ENCODE assay signal across 1 cellular context in the genomic region with DNA sequence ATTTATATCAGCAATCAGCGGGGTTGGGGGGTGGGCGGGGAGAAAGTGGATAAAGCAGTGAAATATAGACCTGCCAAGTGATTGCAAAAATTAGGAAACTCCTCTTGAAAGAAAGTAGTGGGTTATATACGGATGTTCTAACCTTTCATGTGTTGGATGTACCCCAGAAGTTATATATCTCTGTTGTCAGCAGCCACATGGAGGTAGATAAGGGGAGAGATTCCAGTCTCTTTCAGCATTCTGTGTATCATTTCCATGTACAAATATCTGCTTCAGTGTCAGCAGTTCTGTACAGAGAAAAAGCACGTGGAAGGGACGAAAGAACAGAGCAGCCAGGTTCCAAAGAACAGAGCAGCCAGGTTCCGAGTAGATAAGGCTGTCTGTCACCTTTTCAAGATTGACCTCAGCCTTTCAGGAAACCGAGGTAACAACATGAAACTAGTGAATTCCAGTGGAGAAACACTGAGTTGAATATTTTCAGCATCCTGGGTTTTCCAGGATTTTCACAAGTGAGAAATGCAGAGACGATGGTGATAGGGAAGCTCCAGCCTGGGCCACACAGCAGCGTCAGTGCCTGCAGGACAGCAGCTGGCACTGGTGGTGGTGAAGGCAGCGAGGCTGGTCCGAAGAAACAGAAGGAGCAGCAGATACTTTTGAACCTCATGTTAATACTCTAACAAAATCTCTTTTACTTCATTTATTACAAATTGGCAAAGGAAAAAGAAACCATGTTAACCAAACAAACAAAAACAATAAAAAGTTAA.
TF ChIP-seq lines count a peak whose summit lies in the region.

No MANE protein-coding gene starts in this region.

TF ChIP-seq in H1, 55 proteins besides CTCF, POLR2A, EP300 and RAD21 (continued from another document):
- TF ChIP-seq KDM4A (IDR thresholded peaks at IDR 0.05; ENCODE audit: low read depth, low read length, severe bottlenecking), result no peak
- TF ChIP-seq SP2 (IDR thresholded peaks at IDR 0.05; ENCODE audit: low read length), result no peak
- no peak for TF ChIP-seq FOSL1 (IDR thresholded peaks at IDR 0.05; ENCODE audit: insufficient read depth, low read depth, low read length)
- no peak for TF ChIP-seq CEBPB (IDR thresholded peaks at IDR 0.05; ENCODE audit: low read depth, low read length)
- no peak for TF ChIP-seq KDM1A (IDR thresholded peaks at IDR 0.05; ENCODE audit: borderline replicate concordance, low read length)
- no peak for TF ChIP-seq RFX5 (IDR thresholded peaks at IDR 0.05; ENCODE audit: borderline replicate concordance, low read depth, low read length)
- TF ChIP-seq CTBP2 (IDR thresholded peaks at IDR 0.05; ENCODE audit: borderline replicate concordance, insufficient read depth, insufficient read length, low read length), result no peak
- no peak for TF ChIP-seq TCF12 (IDR thresholded peaks at IDR 0.05; ENCODE audit: low read depth, low read length)
- TF ChIP-seq EGR1 (IDR thresholded peaks at IDR 0.05; ENCODE audit: borderline replicate concordance, low read depth, low read length), result no peak
- TF ChIP-seq POLR2AphosphoS5 (IDR thresholded peaks at IDR 0.05; ENCODE audit: low read depth, low read length), result no peak
- no peak for TF ChIP-seq SP1 (IDR thresholded peaks at IDR 0.05; ENCODE audit: low read depth, low read length)
- TF ChIP-seq TAF7 (optimal IDR thresholded peaks at IDR 0.05; ENCODE audit: borderline replicate concordance, low read depth, low read length), result no peak
- no peak for TF ChIP-seq BACH1 (IDR thresholded peaks at IDR 0.05; ENCODE audit: low read length)
- no peak for TF ChIP-seq E2F6 (IDR thresholded peaks at IDR 0.05)
- TF ChIP-seq PHF8 (conservative IDR thresholded peaks at IDR 0.05; ENCODE audit: low read depth, low read length), result no peak
- no peak for TF ChIP-seq BCL11A (IDR thresholded peaks at IDR 0.05; ENCODE audit: low read depth in 2 of 2, low read length in 2 of 2)
